Comparison of ENCODE assay signal across 9 cellular contexts in genomic region chr19:41588497-41589209, GRCh38. TPM values are rescaled to one million over a fixed set of nuclear protein-coding genes. Genes with fewer than 3 reads are reported as not detected.
DNase-seq lines count a peak whose midpoint lies in the region; ATAC-seq and TF ChIP-seq lines count a peak whose summit lies in the region.
"Had no signal": no experiment of that assay in that cellular context is flagged by ENCODE, and none has a peak within 500 bp of the region (broad histone marks: within the 10 kb centered on the region; RNA-seq: fewer than 3 reads in every experiment).

No MANE protein-coding gene starts in this region.

- ATAC-seq in GM19351 (IDR thresholded peaks at IDR 0.05; ENCODE audit: unreplicated experiment) = no peak
- ATAC-seq in upper lobe of left lung (ENCODE audit: low FRiP score in 2 of 2) = no peak

- TF ChIP-seq EP300 in SK-N-SH (IDR thresholded peaks at IDR 0.05; ENCODE audit: borderline replicate concordance in 1 of 2, low read depth in 1 of 2, low read length in 1 of 2) (no peak), upper lobe of left lung (IDR thresholded peaks at IDR 0.05) (no peak)

- H3K4me2 ChIP-seq in SK-N-SH = no peak overlapping the region

- DNase-seq in stimulated activated CD4-positive, alpha-beta T cell treated with anti-CD3 and anti-CD28 coated beads, Interleukin-4, amount 100 ng/mL, for 1 hour = peak; percentile 16
- DNase-seq in stimulated activated CD4-positive, alpha-beta T cell treated with anti-CD3 and anti-CD28 coated beads, Interleukin-4, amount 100 ng/mL, for 24 hours = no peak
- DNase-seq in SK-N-SH = no peak
- DNase-seq in fibroblast of peridontal ligament (ENCODE audit: extremely low read depth) = peak; percentile 24
- no peak for DNase-seq in upper lobe of left lung
- no peak for DNase-seq in NCI-H2227 treated with DMSO at 0.1 percent for 48 hours (lab: John Stamatoyannopoulos, UW)
- DNase-seq in SKM-1 (lab: John Stamatoyannopoulos, UW; ENCODE audit: unreplicated experiment) = no peak
- DNase-seq: naive B cell had no signal

- POLR2A ChIA-PET in SK-N-SH (lab: Yijun Ruan, JAX) = no interaction called here

- no peak overlapping the region for H2AFZ ChIP-seq in SK-N-SH (ENCODE audit: low read depth)

- CTCF ChIA-PET in SK-N-SH (lab: Yijun Ruan, JAX) = interaction anchor here (1.9 to 2.3 kb wide), 2 partner anchors 9 to 18 kb away, joined by 6 to 9 read pairs; no protein-coding TSS in a partner anchor

- no peak overlapping the region for H3K4me3 ChIP-seq in SK-N-SH (ENCODE audit: low read depth in 2 of 2, low read length in 1 of 2)
- H3K4me3 ChIP-seq in upper lobe of left lung = no peak overlapping the region

- H3K9me2 ChIP-seq in SK-N-SH = no peaks in the 10 kb centered on the region

- TF ChIP-seq CTCF in SK-N-SH (IDR thresholded peaks at IDR 0.05) (no peak), upper lobe of left lung (IDR thresholded peaks at IDR 0.05) (no peak)

- no peaks in the 10 kb centered on the region for H3K27me3 ChIP-seq in SK-N-SH (ENCODE audit: insufficient read depth)
- H3K27me3 ChIP-seq in upper lobe of left lung = no peaks in the 10 kb centered on the region

- H3K79me2 ChIP-seq in SK-N-SH (ENCODE audit: insufficient read depth) = no peaks in the 10 kb centered on the region

- WGBS in SK-N-SH (ENCODE audit: low lambda C conversion rate) = 0% methylated on average over 6 of the region's 6 CpGs
- WGBS in upper lobe of left lung, 2 donors = 43% methylated on average over 6 of the region's 6 CpGs

- no peaks in the 10 kb centered on the region for H4K20me1 ChIP-seq in SK-N-SH (ENCODE audit: insufficient read depth)

- no peak for TF ChIP-seq RAD21 in SK-N-SH (IDR thresholded peaks at IDR 0.05; ENCODE audit: low read length)

- H3K36me3 ChIP-seq in SK-N-SH (replicated peaks in 1 of 2; ENCODE audit: control insufficient read depth in 1 of 2, insufficient read depth in 2 of 2, low read length in 1 of 2) = no peaks in the 10 kb centered on the region
- H3K36me3 ChIP-seq in upper lobe of left lung = no peaks in the 10 kb centered on the region

- H3K4me1 ChIP-seq in SK-N-SH (ENCODE audit: control insufficient read depth in 1 of 2, insufficient read depth in 2 of 2, low read depth in 1 of 2, low read length in 1 of 2) (no peaks in the 10 kb centered on the region), upper lobe of left lung (no peaks in the 10 kb centered on the region)

- H3K9me3 ChIP-seq in SK-N-SH = no peaks in the 10 kb centered on the region
- H3K9me3 ChIP-seq in upper lobe of left lung = no peaks in the 10 kb centered on the region

- no peak for TF ChIP-seq POLR2A in upper lobe of left lung (IDR thresholded peaks at IDR 0.05)

- H3K27ac ChIP-seq in SK-N-SH (ENCODE audit: low read depth in 2 of 2, low read length in 1 of 2) = no peak overlapping the region
- H3K27ac ChIP-seq in upper lobe of left lung = no peak overlapping the region

- no peaks in the 10 kb centered on the region for H3F3A ChIP-seq in SK-N-SH (replicated peaks; ENCODE audit: insufficient read depth)

- H3K9ac ChIP-seq in SK-N-SH = no peak overlapping the region

TF ChIP-seq in SK-N-SH, 30 proteins besides CTCF, POLR2A, EP300 and RAD21:
- TF ChIP-seq REST (IDR thresholded peaks at IDR 0.05; ENCODE audit: low read depth, low read length) = peak; percentile 98
- no peak for TF ChIP-seq USF2 (IDR thresholded peaks at IDR 0.05; ENCODE audit: borderline replicate concordance, low read depth, low read length)
- TF ChIP-seq FOSL2 (IDR thresholded peaks at IDR 0.05; ENCODE audit: borderline replicate concordance, low read depth) = no peak
- no peak for TF ChIP-seq TAF1 (IDR thresholded peaks at IDR 0.05; ENCODE audit: borderline replicate concordance, low read depth, low read length)
- no peak for TF ChIP-seq FOXJ3 (CRISPR knock-in tag; IDR thresholded peaks at IDR 0.05)

RNA-seq across cellular contexts. Expression of gene CEACAM21, which starts 12.7 kb away (rescaled TPM):
- polyA plus RNA-seq in SK-N-SH (2012; rRNA removed) = not detected in 2 replicates
- polyA plus RNA-seq in SK-N-SH (2012; cell fraction: cytosol; rRNA removed) = not detected in 2 replicates
- not detected in 2 replicates for polyA plus RNA-seq in SK-N-SH (2012; cell fraction: nucleus; rRNA removed)
- 10 to 100 TPM in 4 of 6 donors, 1 to 10 TPM in 2; 2.3 to 22.4 (median 16.3) TPM for total RNA-seq in upper lobe of left lung

RNA-seq across cellular contexts. Expression of gene CEACAM4, which starts 38.2 kb away (rescaled TPM):
- polyA plus RNA-seq in SK-N-SH (2012; rRNA removed) = not detected in 2 replicates
- polyA plus RNA-seq in SK-N-SH (2012; cell fraction: cytosol; rRNA removed) = not detected in 2 replicates
- polyA plus RNA-seq in SK-N-SH (2012; cell fraction: nucleus; rRNA removed) = not detected in 2 replicates
- total RNA-seq in upper lobe of left lung = 1 to 10 TPM; 1.7 to 8.6 (median 5.0) TPM

Comparison
In these comparisons a context has a peak if more than half of its experiments do, and no peak if none do; other contexts are left out.
1. DNase-seq: peak in stimulated activated CD4-positive, alpha-beta T cell treated with anti-CD3 and anti-CD28 coated beads, Interleukin-4, amount 100 ng/mL, for 1 hour (single experiment) and fibroblast of peridontal ligament (single experiment); none in stimulated activated CD4-positive, alpha-beta T cell treated with anti-CD3 and anti-CD28 coated beads, Interleukin-4, amount 100 ng/mL, for 24 hours (single experiment), SK-N-SH (single experiment), upper lobe of left lung (0 of 2), NCI-H2227 treated with DMSO at 0.1 percent for 48 hours (single experiment) and SKM-1 (single experiment).